Comparison of ENCODE assay signal across 2 cellular contexts in the genomic region with DNA sequence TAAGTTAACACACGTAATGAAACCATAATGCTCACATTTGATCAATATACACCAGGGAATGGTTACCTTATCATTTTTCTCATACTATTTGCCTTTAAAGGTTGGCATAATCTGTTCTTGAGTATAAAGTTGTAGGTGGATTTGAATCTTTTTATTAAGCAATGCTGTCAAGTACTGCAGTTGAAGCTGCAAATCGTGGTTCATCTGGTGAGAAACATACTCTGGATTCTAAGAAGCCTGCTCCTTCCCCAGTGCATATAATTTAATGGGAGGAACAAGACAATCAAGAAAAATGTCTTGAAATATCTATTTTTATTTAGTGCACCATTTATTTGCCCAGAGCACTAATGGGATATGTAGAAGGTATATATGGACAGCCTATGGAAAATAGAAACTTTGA.
"Had no signal": no experiment of that assay in that cellular context is flagged by ENCODE, and none has a peak within 500 bp of the region (broad histone marks: within the 10 kb centered on the region; RNA-seq: fewer than 3 reads in every experiment).

No MANE protein-coding gene starts in this region.

- DNase-seq: GDM1, GF-D8 had no signal
